Comparison of ENCODE assay signal across 1 cellular context in genomic region chr13:20519887-20520286, GRCh38.
A peak's percentile ranks its signal among the peaks of the same experiment; 100 is the strongest.
TF ChIP-seq lines count a peak whose summit lies in the region.

No MANE protein-coding gene starts in this region.

TF ChIP-seq in GM12878, 131 proteins besides CTCF, POLR2A, EP300 and RAD21:
- TF ChIP-seq BACH1 (IDR thresholded peaks at IDR 0.05; ENCODE audit: borderline replicate concordance) (no peak), RELB (IDR thresholded peaks at IDR 0.05; ENCODE audit: low read depth) (peak; percentile 21; the same call in 1 of the 2 replicates), SUPT20H (IDR thresholded peaks at IDR 0.05; ENCODE audit: borderline replicate concordance, control insufficient read depth, low read depth, low read length) (no peak)
